In the genomic region with DNA sequence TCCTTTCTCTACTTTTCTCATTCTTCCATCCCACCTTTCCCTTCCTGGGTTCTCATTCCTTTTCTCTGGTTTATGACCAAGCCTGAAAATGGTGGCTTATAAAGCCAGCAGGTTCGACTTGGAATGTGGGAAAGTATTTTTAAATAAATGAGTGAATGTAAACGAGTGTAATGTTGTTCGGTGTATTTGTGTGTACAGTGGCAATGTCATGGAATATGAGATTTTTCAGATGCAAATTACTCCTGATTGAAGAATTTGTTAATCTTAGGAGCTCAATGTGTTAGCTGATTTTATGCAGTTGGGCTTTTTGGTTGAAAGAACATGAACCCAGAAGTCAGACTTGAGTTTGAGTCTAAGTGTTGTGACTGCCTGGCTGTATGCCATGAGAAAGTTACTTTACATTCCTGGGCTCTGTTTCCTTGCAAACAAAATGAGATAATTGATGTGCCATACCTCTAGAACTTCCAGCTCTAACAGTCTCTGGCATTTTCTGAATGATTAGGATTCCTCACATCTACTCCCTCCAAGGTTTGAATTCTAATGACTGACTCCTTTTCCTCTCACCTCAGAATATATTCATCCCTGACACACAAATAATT, we compare ENCODE assay signal across 16 cellular contexts. TPM values are rescaled to one million over a fixed set of nuclear protein-coding genes. Genes with fewer than 3 reads are reported as not detected.
DNase-seq lines count a peak whose midpoint lies in the region; ATAC-seq and TF ChIP-seq lines count a peak whose summit lies in the region.
"Had no signal": no experiment of that assay in that cellular context is flagged by ENCODE, and none has a peak within 500 bp of the region (broad histone marks: within the 10 kb centered on the region; RNA-seq: fewer than 3 reads in every experiment).

No MANE protein-coding gene starts in this region.

- ATAC-seq in GM21619 (IDR thresholded peaks at IDR 0.05; ENCODE audit: unreplicated experiment) = no peak
- ATAC-seq: K562 had no signal

- H3K27me3 Mint-ChIP-seq in CD14-positive monocyte (ENCODE audit: low read depth in 3 of 3) = no peaks in the 10 kb centered on the region

- peak overlapping the region; percentile 83 to 84 for H3K27ac ChIP-seq in ascending aorta
- H3K27ac ChIP-seq in thyroid gland = peak overlapping the region; percentile 72 to 99 (median 93)

- intact Hi-C loops in ascending aorta (cut with DNase I) (loop anchor here (5.0 kb wide), 1 partner anchor 37 kb away; no protein-coding TSS in a partner anchor), thyroid gland (cut with DNase I) (no loop called here), CD14-positive monocyte (cut with micrococcal nuclease) (no loop called here)

- H3K4me3 ChIP-seq in ascending aorta = no peak overlapping the region
- H3K4me3 ChIP-seq in thyroid gland (replicated peaks in 1 of 3) = no peak overlapping the region
- H3K4me3 ChIP-seq: K562, smooth muscle cell had no signal

- H3K4me1 ChIP-seq in ascending aorta (peaks cover 5 to 41% of the 10 kb centered on the region in 2 donors), thyroid gland (peaks cover 68 to 74% of the 10 kb centered on the region in 2 donors)

- no peak overlapping the region for H3K27ac Mint-ChIP-seq in CD14-positive monocyte
- H3K27ac Mint-ChIP-seq: activated naive CD8-positive, alpha-beta T cell; CD8-positive, alpha-beta memory T cell had no signal

- H3K9me3 ChIP-seq in ascending aorta (no peaks in the 10 kb centered on the region), thyroid gland (no peaks in the 10 kb centered on the region)

- no peak for TF ChIP-seq CTCF in ascending aorta (IDR thresholded peaks at IDR 0.05)
- no peak for TF ChIP-seq CTCF in thyroid gland (IDR thresholded peaks at IDR 0.05)
- no peak for TF ChIP-seq CTCF in CD14-positive monocyte (IDR thresholded peaks at IDR 0.05)

- H3K4me3 Mint-ChIP-seq in CD14-positive monocyte = no peak overlapping the region
- H3K4me3 Mint-ChIP-seq: activated naive CD8-positive, alpha-beta T cell; CD8-positive, alpha-beta memory T cell had no signal

- H3K36me3 ChIP-seq in ascending aorta (no peaks in the 10 kb centered on the region), thyroid gland (no peaks in the 10 kb centered on the region)

- DNase-seq in HCEC 1CT = peak; percentile 64
- DNase-seq in ascending aorta (ENCODE audit: low spot score in 2 of 2) = no peak
- DNase-seq in glomerular endothelial cell (ENCODE audit: extremely low read depth, low read depth, low spot score) = peak; percentile 60
- peak in 1 of 2 donors; percentile 30 for DNase-seq in thyroid gland
- DNase-seq in SHP77 (lab: John Stamatoyannopoulos, UW) = no peak
- no peak for DNase-seq in CD14-positive monocyte (ENCODE audit: low spot score)
- DNase-seq in DMS 273 treated with DMSO at 0.1 percent for 48 hours (lab: John Stamatoyannopoulos, UW) = no peak
- DNase-seq: CD8-positive, alpha-beta memory T cell; head of caudate nucleus; NCI-H1694 treated with DMSO at 0.1 percent for 48 hours; NCI-H774; SHP77 treated with DMSO at 0.1 percent for 48 hours had no signal

- no peaks in the 10 kb centered on the region for H3K4me1 Mint-ChIP-seq in CD14-positive monocyte
- H3K4me1 Mint-ChIP-seq: CD8-positive, alpha-beta memory T cell had no signal

- H3K36me3 Mint-ChIP-seq in CD14-positive monocyte = no peaks in the 10 kb centered on the region
- H3K36me3 Mint-ChIP-seq: activated naive CD8-positive, alpha-beta T cell; CD8-positive, alpha-beta memory T cell had no signal

- no peak for TF ChIP-seq POLR2A in thyroid gland (IDR thresholded peaks at IDR 0.05)

- WGBS in thyroid gland, 2 donors = 76 to 79% methylated on average over 3 of the region's 3 CpGs

- no peaks in the 10 kb centered on the region for H3K9me3 Mint-ChIP-seq in CD14-positive monocyte
- H3K9me3 Mint-ChIP-seq: CD8-positive, alpha-beta memory T cell had no signal

- H3K27me3 ChIP-seq in ascending aorta (no peaks in the 10 kb centered on the region), thyroid gland (no peaks in the 10 kb centered on the region)

RNA-seq across cellular contexts. Expression of a gene that starts 6.6 kb away (rescaled TPM):
- total RNA-seq in ascending aorta (1.6 TPM), glomerular endothelial cell (9.6 and 39.5 TPM in 2 replicates), thyroid gland (10 to 100 TPM; 18.7 to 25.6 (median 22.4) TPM)
- not detected for polyA plus RNA-seq in CD14-positive monocyte
- total RNA-seq: CD8-positive, alpha-beta memory T cell had no signal
- polyA plus RNA-seq: CD8-positive, alpha-beta memory T cell had no signal

Comparison
In these comparisons a context has a peak if more than half of its experiments do, and no peak if none do; other contexts are left out.
1. DNase-seq: peak in HCEC 1CT (single experiment) and glomerular endothelial cell (single experiment); none in ascending aorta (0 of 2), SHP77 (0 of 2), CD14-positive monocyte (single experiment) and DMS 273 treated with DMSO at 0.1 percent for 48 hours (single experiment).